22 cellular contexts compared by ENCODE assay signal in genomic region chr4:137376312-137376711, GRCh38.
DNase-seq lines count a peak whose midpoint lies in the region; ATAC-seq, FAIRE-seq and TF ChIP-seq lines count a peak whose summit lies in the region.
"Had no signal": no experiment of that assay in that cellular context is flagged by ENCODE, and none has a peak within 500 bp of the region (broad histone marks: within the 10 kb centered on the region; RNA-seq: fewer than 3 reads in every experiment).

No MANE protein-coding gene starts in this region.

- H3K9me3 ChIP-seq in mammary epithelial cell (replicated peaks; ENCODE audit: insufficient read depth, low read length) (no peaks in the 10 kb centered on the region), kidney (ENCODE audit: control insufficient read depth in 1 of 2, low read length in 2 of 2) (no peaks in the 10 kb centered on the region)
- H3K9me3 ChIP-seq: A549, Caco-2 had no signal

- FAIRE-seq in kidney (lab: Jason Lieb, UNC) (peak; percentile 68), frontal cortex (lab: Jason Lieb, UNC) (no peak)
- FAIRE-seq: A549, D721Med, G401.6, GM12892, GM18507, H54, HepG2 had no signal

- CTCF ChIA-PET in MCF 10A (lab: Yijun Ruan, JAX): interaction anchor here (0.7 kb wide), 1 partner anchor 247 kb away, joined by 3 read pairs; no protein-coding TSS in a partner anchor
- CTCF ChIA-PET in mammary epithelial cell (lab: Charles Lee; ENCODE audit: low non-redundant PET): no interaction called here

- H3K27ac Mint-ChIP-seq in MCF 10A (ENCODE audit: low read depth, unreplicated experiment): peak overlapping the region; percentile 32
- H3K27ac Mint-ChIP-seq: CD4-positive, alpha-beta T cell; GM23338 had no signal

- ATAC-seq in HG03457 (IDR thresholded peaks at IDR 0.05; ENCODE audit: unreplicated experiment): no peak
- ATAC-seq: A549, GM23338, HepG2 had no signal

- POLR2A ChIA-PET in MCF 10A (lab: Yijun Ruan, JAX): interaction anchor here (1.2 kb wide), 1 partner anchor 23 kb away, joined by 3 read pairs; no protein-coding TSS in a partner anchor

- intact Hi-C loops in MCF 10A (cut with micrococcal nuclease): no loop called here
- intact Hi-C loops in mammary epithelial cell (cut with micrococcal nuclease): no loop called here
- intact Hi-C loops in kidney (cut with DNase I): no loop called here

- no peak overlapping the region for H3K4me3 Mint-ChIP-seq in MCF 10A (ENCODE audit: unreplicated experiment)
- H3K4me3 Mint-ChIP-seq: CD4-positive, alpha-beta T cell; GM23338 had no signal

- in situ Hi-C loops in mammary epithelial cell (cut with MboI; ENCODE audit: low sequenced_read_pairs in 2 of 2): no loop called here

- TF ChIP-seq CTCF in MCF 10A (IDR thresholded peaks at IDR 0.05; ENCODE audit: unreplicated experiment) (no peak), mammary epithelial cell (conservative IDR thresholded peaks at IDR 0.05 in 1 of 2, IDR thresholded peaks at IDR 0.05 in 1 of 2; ENCODE audit: extremely low read depth in 1 of 2, insufficient read depth in 1 of 2, low read depth in 1 of 2, low read length in 2 of 2) (no peak), kidney (IDR thresholded peaks at IDR 0.05; ENCODE audit: borderline replicate concordance, extremely low read depth, insufficient read depth) (no peak)

- dilution Hi-C loops in mammary epithelial cell (cut with HindIII; ENCODE audit: low sequenced_read_pairs): no loop called here

- H2AFZ ChIP-seq in mammary epithelial cell (ENCODE audit: low read depth, low read length): no peak overlapping the region
- H2AFZ ChIP-seq: GM23338 had no signal

- H3K27me3 Mint-ChIP-seq in MCF 10A (ENCODE audit: insufficient read depth, unreplicated experiment): no peaks in the 10 kb centered on the region
- H3K27me3 Mint-ChIP-seq: CD4-positive, alpha-beta T cell had no signal

- DNase-seq in MCF 10A (ENCODE audit: unreplicated experiment) (no peak), mammary epithelial cell (no peak), kidney (no peak), NCI-H1694 (lab: John Stamatoyannopoulos, UW) (no peak), frontal cortex (ENCODE audit: low spot score in 2 of 2) (no peak), NCI-H510A (lab: John Stamatoyannopoulos, UW) (no peak)
- DNase-seq: AML-193; Caco-2; CD4-positive, alpha-beta T cell; HCEC 1CT had no signal

- WGBS in mammary epithelial cell (ENCODE audit: low coverage, missing lambda C conversion rate): 95% methylated on average over 2 of the region's 2 CpGs

- H3K4me2 ChIP-seq in mammary epithelial cell (ENCODE audit: insufficient read depth, low read depth, low read length): no peak overlapping the region
- H3K4me2 ChIP-seq: A549, GM23338 had no signal

- peaks cover 7% of the 10 kb centered on the region for H3K9me3 Mint-ChIP-seq in MCF 10A (ENCODE audit: unreplicated experiment)
- H3K9me3 Mint-ChIP-seq: GM23338 had no signal

- H3K27me3 ChIP-seq in mammary epithelial cell (ENCODE audit: insufficient read depth, low read length) (no peaks in the 10 kb centered on the region), rectal smooth muscle tissue (ENCODE audit: control insufficient read depth, insufficient read depth, low read length) (no peaks in the 10 kb centered on the region)

- no peak overlapping the region for H3K9ac ChIP-seq in mammary epithelial cell (ENCODE audit: insufficient read depth, low read length)
- no peak overlapping the region for H3K9ac ChIP-seq in kidney (ENCODE audit: low read length in 2 of 2)
- H3K9ac ChIP-seq in rectal smooth muscle tissue (ENCODE audit: low read length): no peak overlapping the region

- H3K36me3 Mint-ChIP-seq in MCF 10A (ENCODE audit: insufficient read depth, unreplicated experiment): no peaks in the 10 kb centered on the region

- H3K36me3 ChIP-seq in mammary epithelial cell (ENCODE audit: insufficient read depth, low read length): no peaks in the 10 kb centered on the region
- no peaks in the 10 kb centered on the region for H3K36me3 ChIP-seq in kidney (ENCODE audit: control insufficient read depth in 1 of 2, insufficient read depth in 2 of 2, low read length in 2 of 2)
- no peaks in the 10 kb centered on the region for H3K36me3 ChIP-seq in rectal smooth muscle tissue (ENCODE audit: control insufficient read depth, insufficient read depth, low read length)

- H3K27ac ChIP-seq in mammary epithelial cell (ENCODE audit: insufficient read depth, low read depth, low read length): no peak overlapping the region
- no peak overlapping the region for H3K27ac ChIP-seq in kidney (ENCODE audit: low read depth in 2 of 2, low read length in 2 of 2)
- H3K27ac ChIP-seq in rectal smooth muscle tissue (ENCODE audit: low read depth, low read length): peak overlapping the region; percentile 16
- H3K27ac ChIP-seq: 22Rv1, A549, C4-2B had no signal

- no peaks in the 10 kb centered on the region for H3K79me2 ChIP-seq in mammary epithelial cell (ENCODE audit: insufficient read depth, low read length)

- BruUV-seq in MCF 10A (replicated peaks; lab: Mats Ljungman, UMichigan): no TSS peak
- no TSS peak for BruUV-seq in mammary epithelial cell (replicated peaks; lab: Mats Ljungman, UMichigan)

- no peaks in the 10 kb centered on the region for H4K20me1 ChIP-seq in mammary epithelial cell (ENCODE audit: insufficient read depth, low read length)

- H3K4me1 ChIP-seq in mammary epithelial cell (ENCODE audit: insufficient read depth, low read length) (no peaks in the 10 kb centered on the region), kidney (ENCODE audit: control insufficient read depth in 1 of 2, insufficient read depth in 1 of 2, low read depth in 1 of 2, low read length in 2 of 2) (no peaks in the 10 kb centered on the region), rectal smooth muscle tissue (ENCODE audit: control insufficient read depth, insufficient read depth, low read length) (peaks cover 3% of the 10 kb centered on the region)
- H3K4me1 ChIP-seq: A549, Caco-2 had no signal

- H3K4me3 ChIP-seq in mammary epithelial cell (replicated peaks in 1 of 3; ENCODE audit: insufficient read depth in 1 of 3, low read depth in 2 of 3, low read length in 3 of 3) (no peak overlapping the region), kidney (ENCODE audit: low read length in 2 of 2) (no peak overlapping the region), rectal smooth muscle tissue (ENCODE audit: low read length) (no peak overlapping the region)
- H3K4me3 ChIP-seq: A549, GM23338 had no signal

- H3K4me1 Mint-ChIP-seq in MCF 10A (ENCODE audit: insufficient read depth, unreplicated experiment): peaks cover 23% of the 10 kb centered on the region
